Comparison of ENCODE assay signal across 1 cellular context in genomic region chr6:43516367-43516696, GRCh38.
TF ChIP-seq lines count a peak whose summit lies in the region.

No MANE protein-coding gene starts in this region.

TF ChIP-seq in K562, 482 proteins besides CTCF, POLR2A, EP300 and RAD21:
- TF ChIP-seq ESRRB (CRISPR knock-in tag; IDR thresholded peaks at IDR 0.05; ENCODE audit: borderline replicate concordance) (0 out of 2 replicates have a peak, but pooled peaks have one; percentile 20), ZNF232 (CRISPR knock-in tag; IDR thresholded peaks at IDR 0.05) (no peak), ZNF57 (CRISPR knock-in tag; IDR thresholded peaks at IDR 0.05) (no peak), ZNF263 (CRISPR knock-in tag; IDR thresholded peaks at IDR 0.05; ENCODE audit: borderline replicate concordance) (0 out of 2 replicates have a peak, but pooled peaks have one; percentile 4), NR2C2 (CRISPR knock-in tag; IDR thresholded peaks at IDR 0.05) (peak; percentile 28; the same call in 1 of the 2 replicates), NR2C2 (tag; IDR thresholded peaks at IDR 0.05) (no peak), JUN (IDR thresholded peaks at IDR 0.05; ENCODE audit: borderline replicate concordance, low read depth, low read length) (no peak), JUN (CRISPR knock-in tag; IDR thresholded peaks at IDR 0.05; ENCODE audit: borderline replicate concordance) (0 out of 2 replicates have a peak, but pooled peaks have one; percentile 24), TAF7 (tag; IDR thresholded peaks at IDR 0.05) (0 out of 2 replicates have a peak, but pooled peaks have one; percentile 17), TARDBP (IDR thresholded peaks at IDR 0.05) (0 out of 2 replicates have a peak, but pooled peaks have one; percentile 25)
TF ChIP-seq in K562: peak in this region for 6.
